In the genomic region with DNA sequence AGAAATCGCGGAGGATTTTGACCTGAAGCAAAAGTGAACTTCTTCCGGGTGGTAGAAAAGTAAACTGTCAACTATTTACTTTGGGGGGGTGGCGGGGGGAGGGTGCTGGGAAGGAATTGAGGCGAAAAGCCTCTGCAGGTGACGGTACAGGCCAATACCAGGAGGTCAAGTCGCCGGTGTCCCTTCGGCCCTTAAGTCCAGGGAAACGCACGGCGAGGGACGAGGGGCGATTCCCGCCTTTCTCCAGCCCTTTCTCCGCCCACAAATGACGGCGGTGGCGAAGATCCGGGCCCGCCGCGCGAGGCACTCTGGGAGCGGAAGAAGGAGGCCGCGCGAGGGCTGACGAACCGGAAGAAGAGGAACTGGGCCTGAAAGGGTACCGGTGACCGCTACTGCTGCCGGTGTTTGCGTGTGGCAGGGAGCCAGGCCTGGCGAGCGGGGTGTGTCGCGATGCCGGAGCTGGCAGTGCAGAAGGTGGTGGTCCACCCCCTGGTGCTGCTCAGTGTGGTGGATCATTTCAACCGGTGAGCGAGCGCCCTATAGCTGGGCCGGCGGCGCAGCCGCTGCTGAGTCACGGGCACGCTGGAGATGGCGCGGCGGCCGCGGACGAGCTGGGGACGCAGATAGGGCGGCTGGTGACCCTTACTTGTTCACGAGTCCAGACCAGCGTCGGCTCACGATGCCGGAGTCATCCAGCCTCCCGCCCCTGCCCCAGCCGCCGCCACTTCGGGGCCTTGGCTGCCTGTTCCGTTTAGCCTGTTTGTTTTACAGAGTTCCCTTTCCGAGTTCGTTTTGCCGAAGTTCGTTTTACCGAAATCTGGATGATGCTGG, we compare ENCODE assay signal across 8 cellular contexts. TPM values are rescaled to one million over a fixed set of nuclear protein-coding genes. Genes with fewer than 3 reads are reported as not detected.
A peak's percentile ranks its signal among the peaks of the same experiment; 100 is the strongest.
DNase-seq lines count a peak whose midpoint lies in the region; ATAC-seq and TF ChIP-seq lines count a peak whose summit lies in the region.

Gene PSMD7, plus strand, starts transcription at position 350 of the 831 bp plus-strand sequence. Its CDS starts 101 bp downstream, at position 451.

- peak within 1 kb of the TSS; percentile 98 for H3K4me3 Mint-ChIP-seq in activated CD4-positive, alpha-beta T cell treated with anti-CD3 and anti-CD28 coated beads for 36 hours

- peaks cover 50% of the 10 kb centered on the region for H3K36me3 Mint-ChIP-seq in activated CD4-positive, alpha-beta T cell treated with anti-CD3 and anti-CD28 coated beads for 36 hours (ENCODE audit: low read depth)

- no peaks in the 10 kb centered on the region for H3K27me3 Mint-ChIP-seq in activated CD4-positive, alpha-beta T cell treated with anti-CD3 and anti-CD28 coated beads for 36 hours

- CTCF ChIA-PET in activated CD4-positive, alpha-beta T cell treated with anti-CD3 and anti-CD28 coated beads for 36 hours (lab: Charles Lee): interaction anchor here (0.6 to 1.8 kb wide), 5 partner anchors 9 to 801 kb away, joined by 3 to 8 read pairs (median 6); partner anchors contain the start of gene RFWD3

- TF ChIP-seq CTCF in choroid plexus epithelial cell (conservative IDR thresholded peaks at IDR 0.05; ENCODE audit: low read depth, low read length) (no peak), kidney epithelial cell (IDR thresholded peaks at IDR 0.05; ENCODE audit: insufficient read depth, low read length, poor library complexity, severe bottlenecking) (no peak)

- no peaks in the 10 kb centered on the region for H3K36me3 ChIP-seq in kidney epithelial cell (ENCODE audit: control insufficient read depth, insufficient read depth, low read length)

- intact Hi-C loops in activated CD4-positive, alpha-beta T cell treated with anti-CD3 and anti-CD28 coated beads for 36 hours (cut with DNase I, micrococcal nuclease): loop anchor here (1.0 to 10.0 kb wide), 9 partner anchors 72 to 1632 kb away; partner anchors contain the start of genes GLG1 (in 2 of the 2), ADAT1 (in 1 of the 2), CFDP1 (in 1 of the 2) and GABARAPL2 (in 1 of the 2)

- H3K4me1 Mint-ChIP-seq in activated CD4-positive, alpha-beta T cell treated with anti-CD3 and anti-CD28 coated beads for 36 hours: peaks cover 34% of the 10 kb centered on the region

- peak within 1 kb of the TSS; percentile 99 for H3K27ac Mint-ChIP-seq in activated CD4-positive, alpha-beta T cell treated with anti-CD3 and anti-CD28 coated beads for 36 hours

- peak; percentile 97 for ATAC-seq in HG03432 (IDR thresholded peaks at IDR 0.05; ENCODE audit: unreplicated experiment)
- ATAC-seq in activated CD4-positive, alpha-beta T cell treated with anti-CD3 and anti-CD28 coated beads for 36 hours: peak; percentile 91

- peak within 1 kb of the TSS; percentile 98 for H3K4me3 ChIP-seq in choroid plexus epithelial cell (ENCODE audit: low read depth, low read length)
- H3K4me3 ChIP-seq in kidney epithelial cell (ENCODE audit: low read depth, low read length): peak within 1 kb of the TSS; percentile 88

- DNase-seq in Ammon's horn (ENCODE audit: low spot score) (peak; percentile 90), NCI-H510A treated with DMSO at 0.1 percent for 48 hours (lab: John Stamatoyannopoulos, UW) (peak; percentile 73), choroid plexus epithelial cell (ENCODE audit: low read depth) (peak; percentile 89), kidney epithelial cell (ENCODE audit: low read depth) (peak; percentile 31)
- DNase-seq in activated CD4-positive, alpha-beta T cell treated with anti-CD3 and anti-CD28 coated beads for 36 hours: peak; percentile 95
- peak; percentile 92 for DNase-seq in stimulated activated CD4-positive, alpha-beta T cell treated with anti-CD3 and anti-CD28 coated beads, Interleukin-15, amount 100 ng/mL, for 24 hours

- H3K27me3 ChIP-seq in kidney epithelial cell (ENCODE audit: control insufficient read depth, insufficient read depth, low read length): no peaks in the 10 kb centered on the region

- peak; percentile 90 for TF ChIP-seq POLR2A in GM19193 (IDR thresholded peaks at IDR 0.05; ENCODE audit: extremely low read depth, insufficient read depth, insufficient read length)

- peaks cover 5% of the 10 kb centered on the region for H3K9me3 Mint-ChIP-seq in activated CD4-positive, alpha-beta T cell treated with anti-CD3 and anti-CD28 coated beads for 36 hours (ENCODE audit: low read depth)

- POLR2A ChIA-PET in activated CD4-positive, alpha-beta T cell treated with anti-CD3 and anti-CD28 coated beads for 36 hours (lab: Charles Lee): interaction anchor here (0.5 to 0.9 kb wide), 6 partner anchors 9 to 368 kb away, joined by 3 to 6 read pairs (median 3); no protein-coding TSS in a partner anchor

RNA-seq across cellular contexts. Expression of gene PSMD7, which starts in this region (rescaled TPM):
- 100 to 1,000 TPM; 122 to 134 TPM for total RNA-seq in activated CD4-positive, alpha-beta T cell treated with anti-CD3 and anti-CD28 coated beads for 36 hours
- 79.6 and 87.9 TPM in 2 replicates for total RNA-seq in kidney epithelial cell

Comparison
In these comparisons a context has a peak if more than half of its experiments do, and no peak if none do; other contexts are left out.
1. Peak in every context shown above with its lines: DNase-seq, ATAC-seq and H3K4me3 ChIP-seq.
2. DNase-seq: peak in every context shown above with its lines; median percentile 95 in activated CD4-positive, alpha-beta T cell treated with anti-CD3 and anti-CD28 coated beads for 36 hours; 92 in stimulated activated CD4-positive, alpha-beta T cell treated with anti-CD3 and anti-CD28 coated beads, Interleukin-15, amount 100 ng/mL, for 24 hours; 90 in Ammon's horn; 89 in choroid plexus epithelial cell; 73 in NCI-H510A treated with DMSO at 0.1 percent for 48 hours; 31 in kidney epithelial cell.